27 cellular contexts compared by ENCODE assay signal in genomic region chr3:55452886-55453285, GRCh38. TPM values are rescaled to one million over a fixed set of nuclear protein-coding genes. Genes with fewer than 3 reads are reported as not detected.
"Had no signal": no experiment of that assay in that cellular context is flagged by ENCODE, and none has a peak within 500 bp of the region (broad histone marks: within the 10 kb centered on the region; RNA-seq: fewer than 3 reads in every experiment).

No MANE protein-coding gene starts in this region.

- H3K79me2 ChIP-seq: parathyroid adenoma had no signal

- H3K36me3 ChIP-seq: left lung, lower lobe of right lung, stomach, thyroid gland, transverse colon, upper lobe of right lung had no signal

- H3K9me3 ChIP-seq: left lung, lower lobe of right lung, psoas muscle, stomach, testis, thyroid gland, transverse colon, upper lobe of right lung had no signal

- H2AFZ ChIP-seq: parathyroid adenoma had no signal

- H3K9ac ChIP-seq: parathyroid adenoma had no signal

- H3K4me3 ChIP-seq: left lung, lower lobe of right lung, psoas muscle, skin epidermis, stomach, testis, thyroid gland, transverse colon, upper lobe of right lung had no signal

- ATAC-seq: left colon; left lung; lower lobe of right lung; naive thymus-derived CD8-positive, alpha-beta T cell; psoas muscle; sciatic nerve; stimulated activated naive B cell treated with anti-CD40 and anti-IgM and Interleukin-4, amounts not matched to agents 10 μg/mL and 1 μg/mL and 100 μg/mL, for 72 hours; stimulated activated naive CD8-positive, alpha-beta T cell treated with anti-CD3 and anti-CD28 coated beads, Interleukin-15, Interleukin-2, amounts not matched to agents 100 U/mL and 50 U/mL, for 24 hours; upper lobe of right lung had no signal

- H3K27me3 ChIP-seq: left lung, stomach, testis, thyroid gland, transverse colon, upper lobe of right lung had no signal

- DNase-seq: hypothalamus; immature natural killer cell; kidney; left colon; left lung; lower lobe of right lung; mammary epithelial cell; mesenchymal stem cell; naive thymus-derived CD8-positive, alpha-beta T cell; nucleus accumbens; psoas muscle; stimulated activated CD4-positive, alpha-beta T cell treated with anti-CD3 and anti-CD28 coated beads, Interleukin-12 subunit alpha, Interleukin-12 subunit beta, amount 100 ng/mL, for 4 hours; stimulated activated CD4-positive, alpha-beta T cell treated with anti-CD3 and anti-CD28 coated beads, Interleukin-15, amount 100 ng/mL, for 24 hours; stimulated activated CD4-positive, alpha-beta T cell treated with anti-CD3 and anti-CD28 coated beads, Interleukin-2, amount 100 ng/mL, for 24 hours; stimulated activated CD4-positive, alpha-beta T cell treated with anti-CD3 and anti-CD28 coated beads, Interleukin-4, amount 100 ng/mL, for 1 hour; stimulated activated naive B cell treated with anti-CD40 and anti-IgM and Interleukin-4, amounts not matched to agents 10 μg/mL and 1 μg/mL and 100 μg/mL, for 72 hours; stimulated activated naive CD8-positive, alpha-beta T cell treated with anti-CD3 and anti-CD28 coated beads, Interleukin-15, Interleukin-2, amounts not matched to agents 100 U/mL and 50 U/mL, for 24 hours; stomach; testis; thyroid gland; transverse colon; upper lobe of right lung had no signal

- FAIRE-seq: islet of Langerhans, kidney, urothelium cell line had no signal

- H3K27ac ChIP-seq: left lung, lower lobe of right lung, parathyroid adenoma, psoas muscle, skin epidermis, stomach, testis, thyroid gland, transverse colon, upper lobe of right lung had no signal

- H3K4me1 ChIP-seq: lower lobe of right lung, parathyroid adenoma, psoas muscle, stomach, testis, thyroid gland, upper lobe of right lung had no signal

RNA-seq across cellular contexts. Expression of gene WNT5A, which starts 34.2 kb away (rescaled TPM):
- total RNA-seq: naive thymus-derived CD8-positive, alpha-beta T cell had no signal
- polyA plus RNA-seq: immature natural killer cell; naive thymus-derived CD8-positive, alpha-beta T cell had no signal
